10 cellular contexts compared by ENCODE assay signal in the genomic region with DNA sequence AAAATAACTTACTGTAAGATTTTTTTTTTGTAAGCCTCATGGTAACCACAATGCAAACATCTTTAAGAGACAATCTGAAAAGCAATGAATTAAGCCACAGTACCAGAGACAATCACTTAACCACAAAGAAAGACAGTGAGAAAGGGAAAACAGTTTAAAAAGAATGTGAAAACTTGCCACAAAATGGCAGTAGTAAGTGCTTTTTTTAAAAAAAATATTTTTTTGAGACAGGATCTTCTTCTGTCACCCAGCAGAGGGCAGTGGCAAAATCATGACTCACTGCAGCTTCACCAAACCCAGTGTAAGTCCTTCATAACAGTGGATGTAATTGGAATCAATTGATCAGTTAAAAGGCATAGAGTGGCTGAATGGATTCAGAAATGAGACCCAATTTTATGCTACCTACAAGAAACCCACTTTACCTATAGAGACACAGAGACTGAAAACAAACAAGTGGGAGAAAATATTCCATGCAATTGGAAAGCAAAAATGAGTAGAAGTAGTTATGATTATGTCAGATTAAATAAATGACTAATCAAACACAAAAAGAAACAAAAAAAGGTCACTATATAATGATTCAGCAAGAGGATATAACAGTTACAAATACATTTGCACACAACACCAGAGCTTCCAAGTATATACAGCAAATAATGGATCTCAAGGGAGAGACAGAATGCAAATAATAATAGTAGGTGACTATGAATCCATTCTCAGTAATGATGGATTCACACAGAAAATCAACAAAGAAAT. TPM values are rescaled to one million over a fixed set of nuclear protein-coding genes. Genes with fewer than 3 reads are reported as not detected.
A peak's percentile ranks its signal among the peaks of the same experiment; 100 is the strongest.
DNase-seq lines count a peak whose midpoint lies in the region; ATAC-seq and TF ChIP-seq lines count a peak whose summit lies in the region.
"Had no signal": no experiment of that assay in that cellular context is flagged by ENCODE, and none has a peak within 500 bp of the region (broad histone marks: within the 10 kb centered on the region; RNA-seq: fewer than 3 reads in every experiment).

No MANE protein-coding gene starts in this region.

- no peaks in the 10 kb centered on the region for H3K36me3 Mint-ChIP-seq in activated T-helper 17 cell treated with anti-CD3 and anti-CD28 coated beads, Interleukin-2, amount 50 U/mL, for 72 hours (ENCODE audit: low read depth)
- H3K36me3 Mint-ChIP-seq in naive thymus-derived CD8-positive, alpha-beta T cell, result no peaks in the 10 kb centered on the region

- DNase-seq in HUDEP-2 (lab: John Stamatoyannopoulos, UW; ENCODE audit: unreplicated experiment in 76 of 76) (peak in 44 of 76 experiments; percentile 0 to 47 (median 3)), AG08395 (ENCODE audit: low spot score) (no peak), HPDE6-E6E7 (ENCODE audit: extremely low spot score) (no peak), NCI-H526 treated with DMSO at 0.1 percent for 48 hours (lab: John Stamatoyannopoulos, UW) (no peak)
- DNase-seq in naive thymus-derived CD8-positive, alpha-beta T cell, result peak in 5 of 10 donors; percentile 7 to 45 (median 20)
- DNase-seq: activated T-cell treated with anti-CD3 and anti-CD28 coated beads, Interleukin-2, amount 50 U/mL, for 48 hours; NCI-H2227 treated with DMSO at 0.1 percent for 48 hours had no signal

- H3K4me3 Mint-ChIP-seq in activated T-helper 17 cell treated with anti-CD3 and anti-CD28 coated beads, Interleukin-2, amount 50 U/mL, for 72 hours, result peak overlapping the region; percentile 52
- peak overlapping the region in 2 of 10 donors; percentile 28 to 59 for H3K4me3 Mint-ChIP-seq in naive thymus-derived CD8-positive, alpha-beta T cell

- peak; percentile 84 for ATAC-seq in activated T-helper 17 cell treated with anti-CD3 and anti-CD28 coated beads, Interleukin-2, amount 50 U/mL, for 72 hours (replicated peaks)
- ATAC-seq in naive thymus-derived CD8-positive, alpha-beta T cell, result peak; percentile 91 to 94
- no peak for ATAC-seq in GM19324 (IDR thresholded peaks at IDR 0.05; ENCODE audit: low FRiP score, unreplicated experiment)

- peak overlapping the region; percentile 82 for H3K27ac Mint-ChIP-seq in activated T-helper 17 cell treated with anti-CD3 and anti-CD28 coated beads, Interleukin-2, amount 50 U/mL, for 72 hours
- peak overlapping the region in 3 of 10 donors; percentile 58 to 81 (median 79) for H3K27ac Mint-ChIP-seq in naive thymus-derived CD8-positive, alpha-beta T cell

- H3K27me3 Mint-ChIP-seq in activated T-helper 17 cell treated with anti-CD3 and anti-CD28 coated beads, Interleukin-2, amount 50 U/mL, for 72 hours, result no peaks in the 10 kb centered on the region
- no peaks in the 10 kb centered on the region for H3K27me3 Mint-ChIP-seq in naive thymus-derived CD8-positive, alpha-beta T cell

- peaks cover 6% of the 10 kb centered on the region for H3K4me1 Mint-ChIP-seq in activated T-helper 17 cell treated with anti-CD3 and anti-CD28 coated beads, Interleukin-2, amount 50 U/mL, for 72 hours
- H3K4me1 Mint-ChIP-seq in naive thymus-derived CD8-positive, alpha-beta T cell, result peaks cover 5 to 9% (median 7%) of the 10 kb centered on the region in 4 donors

- H3K9me3 Mint-ChIP-seq in activated T-helper 17 cell treated with anti-CD3 and anti-CD28 coated beads, Interleukin-2, amount 50 U/mL, for 72 hours, result no peaks in the 10 kb centered on the region
- H3K9me3 Mint-ChIP-seq in naive thymus-derived CD8-positive, alpha-beta T cell, result peaks cover 0 to 13% (median 0%) of the 10 kb centered on the region in 9 donors

- POLR2A ChIA-PET in naive thymus-derived CD8-positive, alpha-beta T cell (lab: Charles Lee), result no interaction called here

- peak; percentile 33; the same call in 1 of the 2 replicates for TF ChIP-seq CTCF in GM12874 (IDR thresholded peaks at IDR 0.05; ENCODE audit: insufficient read depth, low read depth, low read length)

RNA-seq across cellular contexts. Expression of gene ZFY, which starts 21.9 kb away (rescaled TPM):
- 10 to 100 TPM; 14.0 to 19.1 TPM for total RNA-seq in activated T-helper 17 cell treated with anti-CD3 and anti-CD28 coated beads, Interleukin-2, amount 50 U/mL, for 72 hours
- 10 to 100 TPM; 27.9 to 31.2 TPM for total RNA-seq in naive thymus-derived CD8-positive, alpha-beta T cell
- not detected for polyA plus RNA-seq in naive thymus-derived CD8-positive, alpha-beta T cell

Comparison
In these comparisons a context has a peak if more than half of its experiments do, and no peak if none do; other contexts are left out.
1. DNase-seq: peak in HUDEP-2 (44 of 76); none in AG08395 (single experiment), HPDE6-E6E7 (single experiment) and NCI-H526 treated with DMSO at 0.1 percent for 48 hours (single experiment).